ENCODE assay signal across 1 cellular context in genomic region chr19:7488736-7489353, GRCh38.
TF ChIP-seq lines count a peak whose summit lies in the region.

PEX11G (minus strand) TSS chr19:7489035; CDS start chr19:7489010, 25 bp downstream.

TF ChIP-seq in H1, 55 proteins besides CTCF, POLR2A, EP300 and RAD21:
- TF ChIP-seq NANOG (IDR thresholded peaks at IDR 0.05; ENCODE audit: insufficient read depth, low read depth, low read length, poor library complexity, severe bottlenecking) (no peak), SRF (IDR thresholded peaks at IDR 0.05; ENCODE audit: low read depth, low read length) (peak; percentile 36), TEAD4 (IDR thresholded peaks at IDR 0.05; ENCODE audit: low read depth, low read length) (no peak), POLR2AphosphoS5 (IDR thresholded peaks at IDR 0.05; ENCODE audit: low read depth, low read length) (peak; percentile 82), KDM4A (IDR thresholded peaks at IDR 0.05; ENCODE audit: low read depth, low read length, severe bottlenecking) (peak; percentile 25), RXRA (IDR thresholded peaks at IDR 0.05; ENCODE audit: insufficient read depth, low read depth, low read length) (no peak), SP4 (IDR thresholded peaks at IDR 0.05; ENCODE audit: low read length) (peak; percentile 38; the same call in 1 of the 2 replicates), EGR1 (IDR thresholded peaks at IDR 0.05; ENCODE audit: borderline replicate concordance, low read depth, low read length) (no peak), SP2 (IDR thresholded peaks at IDR 0.05; ENCODE audit: low read length) (no peak), POU5F1 (IDR thresholded peaks at IDR 0.05; ENCODE audit: low read depth, low read length) (no peak), CBX8 (IDR thresholded peaks at IDR 0.05; ENCODE audit: borderline replicate concordance, low read depth, low read length) (no peak), BACH1 (IDR thresholded peaks at IDR 0.05; ENCODE audit: low read length) (no peak), MAX (IDR thresholded peaks at IDR 0.05) (peak; percentile 95), TAF7 (optimal IDR thresholded peaks at IDR 0.05; ENCODE audit: borderline replicate concordance, low read depth, low read length) (no peak), HDAC6 (IDR thresholded peaks at IDR 0.05; ENCODE audit: low read depth, low read length) (no peak), TBP (IDR thresholded peaks at IDR 0.05; ENCODE audit: low read depth, low read length) (no peak), RFX5 (IDR thresholded peaks at IDR 0.05; ENCODE audit: borderline replicate concordance, low read depth, low read length) (no peak), ATF2 (IDR thresholded peaks at IDR 0.05; ENCODE audit: low read length) (no peak), SIRT6 (IDR thresholded peaks at IDR 0.05; ENCODE audit: low read length) (no peak), JUND (IDR thresholded peaks at IDR 0.05; ENCODE audit: low read length) (peak; percentile 63; the same call in 1 of the 2 replicates), BRCA1 (IDR thresholded peaks at IDR 0.05; ENCODE audit: low read depth, low read length) (no peak), EZH2 (IDR thresholded peaks at IDR 0.05; ENCODE audit: low read depth, low read length, severe bottlenecking) (no peak), CEBPB (IDR thresholded peaks at IDR 0.05; ENCODE audit: low read depth, low read length) (no peak), ASH2L (IDR thresholded peaks at IDR 0.05; ENCODE audit: low read length) (no peak), YY1 (IDR thresholded peaks at IDR 0.05; ENCODE audit: low read depth, low read length) (peak; percentile 66; the same call in 1 of the 2 replicates), ATF3 (IDR thresholded peaks at IDR 0.05; ENCODE audit: insufficient read depth, low read depth, low read length) (no peak), CHD2 (IDR thresholded peaks at IDR 0.05; ENCODE audit: low read length) (no peak), JUN (IDR thresholded peaks at IDR 0.05; ENCODE audit: low read depth, low read length) (no peak), CHD7 (IDR thresholded peaks at IDR 0.05; ENCODE audit: insufficient replicate concordance, low read length) (no peak), KDM1A (IDR thresholded peaks at IDR 0.05; ENCODE audit: borderline replicate concordance, low read length) (no peak), BCL11A (IDR thresholded peaks at IDR 0.05; ENCODE audit: low read depth in 2 of 2, low read length in 2 of 2) (no peak), E2F6 (IDR thresholded peaks at IDR 0.05) (peak; percentile 70), GTF2F1 (IDR thresholded peaks at IDR 0.05; ENCODE audit: borderline replicate concordance, low read depth, low read length) (no peak), SUZ12 (IDR thresholded peaks at IDR 0.05; ENCODE audit: low read length) (no peak), ZNF274 (IDR thresholded peaks at IDR 0.05; ENCODE audit: borderline replicate concordance, extremely low read depth, low read length) (no peak), KDM5A (IDR thresholded peaks at IDR 0.05; ENCODE audit: low read length) (no peak), HDAC2 (IDR thresholded peaks at IDR 0.05; ENCODE audit: borderline replicate concordance in 1 of 2, low read depth in 2 of 2, low read length in 2 of 2) (no peak), SAP30 (IDR thresholded peaks at IDR 0.05; ENCODE audit: insufficient read depth, insufficient replicate concordance, low read length) (no peak), USF2 (IDR thresholded peaks at IDR 0.05; ENCODE audit: low read length) (no peak), RBBP5 (IDR thresholded peaks at IDR 0.05; ENCODE audit: borderline replicate concordance, low read depth, low read length) (no peak), TAF1 (IDR thresholded peaks at IDR 0.05; ENCODE audit: low read depth, low read length) (peak; percentile 75), CTBP2 (IDR thresholded peaks at IDR 0.05; ENCODE audit: borderline replicate concordance, insufficient read depth, insufficient read length, low read length) (no peak), RNF2 (IDR thresholded peaks at IDR 0.05; ENCODE audit: borderline replicate concordance, low read depth, low read length, missing control alignments, poor library complexity, severe bottlenecking) (no peak), CREB1 (IDR thresholded peaks at IDR 0.05) (peak; percentile 98), MAFK (IDR thresholded peaks at IDR 0.05; ENCODE audit: low read depth, low read length) (no peak), TCF12 (IDR thresholded peaks at IDR 0.05; ENCODE audit: low read depth, low read length) (no peak), CBX5 (IDR thresholded peaks at IDR 0.05; ENCODE audit: low read depth, low read length) (no peak), GABPA (IDR thresholded peaks at IDR 0.05; ENCODE audit: borderline replicate concordance, insufficient read depth, low read length) (no peak), CHD1 (IDR thresholded peaks at IDR 0.05; ENCODE audit: low read depth, low read length) (no peak), SIN3A (conservative IDR thresholded peaks at IDR 0.05 in 1 of 2, IDR thresholded peaks at IDR 0.05 in 1 of 2; ENCODE audit: low read depth in 1 of 2, low read length in 2 of 2) (peak; percentile 58; a peak in 1 of 4 replicates), NRF1 (IDR thresholded peaks at IDR 0.05; ENCODE audit: low read depth, low read length) (peak; percentile 64), PHF8 (conservative IDR thresholded peaks at IDR 0.05; ENCODE audit: low read depth, low read length) (peak; percentile 67), SIX5 (IDR thresholded peaks at IDR 0.05; ENCODE audit: low read depth, low read length) (no peak), FOSL1 (IDR thresholded peaks at IDR 0.05; ENCODE audit: insufficient read depth, low read depth, low read length) (no peak), SP1 (IDR thresholded peaks at IDR 0.05; ENCODE audit: low read depth, low read length) (peak; percentile 64; the same call in 1 of the 2 replicates)
